1 cellular context compared by ENCODE assay signal in the genomic region with DNA sequence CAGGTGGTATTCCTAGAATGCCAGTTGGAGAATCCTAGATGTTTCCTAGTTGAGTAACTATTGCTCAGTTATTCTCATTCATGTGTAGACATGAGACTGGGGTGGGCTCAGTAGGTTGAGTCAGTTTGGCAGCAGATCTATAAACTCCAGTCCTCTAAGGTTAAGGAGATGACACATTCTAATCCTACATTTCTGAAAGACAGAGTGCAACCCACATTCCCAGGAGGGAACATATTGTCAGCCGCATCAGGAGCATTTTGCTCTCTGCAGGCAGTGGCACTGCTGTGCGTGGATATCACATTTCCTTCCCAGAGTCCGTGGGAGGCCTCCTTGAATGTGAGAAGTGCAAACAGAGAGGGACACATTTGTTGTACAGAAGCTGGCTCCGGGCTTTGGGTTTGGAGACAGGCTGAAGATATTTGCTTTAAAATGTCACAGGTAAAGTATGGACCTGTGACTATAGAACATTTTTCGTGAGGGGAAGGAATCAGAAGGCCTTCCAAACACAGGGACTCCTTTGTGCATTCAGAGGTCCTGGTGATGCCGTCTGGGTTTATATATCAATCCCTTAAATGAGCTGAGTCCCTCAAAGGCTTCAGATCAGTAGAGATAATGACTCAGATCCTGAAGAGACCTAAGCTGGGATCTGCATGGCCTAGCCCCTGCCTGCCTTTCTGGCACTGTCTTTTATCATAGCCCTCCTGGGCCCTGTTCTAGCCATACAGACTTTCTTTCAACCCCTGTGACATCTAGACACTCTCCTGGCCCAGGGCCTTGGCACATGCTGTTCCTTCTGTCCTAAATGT.
TF ChIP-seq lines count a peak whose summit lies in the region.

No MANE protein-coding gene starts in this region.

TF ChIP-seq in WTC11, 78 proteins besides CTCF, POLR2A, EP300 and RAD21 (continued from another document):
- TF ChIP-seq, protein P1, sequence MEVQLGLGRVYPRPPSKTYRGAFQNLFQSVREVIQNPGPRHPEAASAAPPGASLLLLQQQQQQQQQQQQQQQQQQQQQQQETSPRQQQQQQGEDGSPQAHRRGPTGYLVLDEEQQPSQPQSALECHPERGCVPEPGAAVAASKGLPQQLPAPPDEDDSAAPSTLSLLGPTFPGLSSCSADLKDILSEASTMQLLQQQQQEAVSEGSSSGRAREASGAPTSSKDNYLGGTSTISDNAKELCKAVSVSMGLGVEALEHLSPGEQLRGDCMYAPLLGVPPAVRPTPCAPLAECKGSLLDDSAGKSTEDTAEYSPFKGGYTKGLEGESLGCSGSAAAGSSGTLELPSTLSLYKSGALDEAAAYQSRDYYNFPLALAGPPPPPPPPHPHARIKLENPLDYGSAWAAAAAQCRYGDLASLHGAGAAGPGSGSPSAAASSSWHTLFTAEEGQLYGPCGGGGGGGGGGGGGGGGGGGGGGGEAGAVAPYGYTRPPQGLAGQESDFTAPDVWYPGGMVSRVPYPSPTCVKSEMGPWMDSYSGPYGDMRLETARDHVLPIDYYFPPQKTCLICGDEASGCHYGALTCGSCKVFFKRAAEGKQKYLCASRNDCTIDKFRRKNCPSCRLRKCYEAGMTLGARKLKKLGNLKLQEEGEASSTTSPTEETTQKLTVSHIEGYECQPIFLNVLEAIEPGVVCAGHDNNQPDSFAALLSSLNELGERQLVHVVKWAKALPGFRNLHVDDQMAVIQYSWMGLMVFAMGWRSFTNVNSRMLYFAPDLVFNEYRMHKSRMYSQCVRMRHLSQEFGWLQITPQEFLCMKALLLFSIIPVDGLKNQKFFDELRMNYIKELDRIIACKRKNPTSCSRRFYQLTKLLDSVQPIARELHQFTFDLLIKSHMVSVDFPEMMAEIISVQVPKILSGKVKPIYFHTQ (CRISPR knock-in tag; IDR thresholded peaks at IDR 0.05) = no peak
- TF ChIP-seq ZNF263 (CRISPR knock-in tag; IDR thresholded peaks at IDR 0.05; ENCODE audit: low read depth) = no peak
- TF ChIP-seq, protein P2, sequence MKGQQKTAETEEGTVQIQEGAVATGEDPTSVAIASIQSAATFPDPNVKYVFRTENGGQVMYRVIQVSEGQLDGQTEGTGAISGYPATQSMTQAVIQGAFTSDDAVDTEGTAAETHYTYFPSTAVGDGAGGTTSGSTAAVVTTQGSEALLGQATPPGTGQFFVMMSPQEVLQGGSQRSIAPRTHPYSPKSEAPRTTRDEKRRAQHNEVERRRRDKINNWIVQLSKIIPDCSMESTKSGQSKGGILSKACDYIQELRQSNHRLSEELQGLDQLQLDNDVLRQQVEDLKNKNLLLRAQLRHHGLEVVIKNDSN (CRISPR knock-in tag; IDR thresholded peaks at IDR 0.05) = no peak
- TF ChIP-seq, protein P3, sequence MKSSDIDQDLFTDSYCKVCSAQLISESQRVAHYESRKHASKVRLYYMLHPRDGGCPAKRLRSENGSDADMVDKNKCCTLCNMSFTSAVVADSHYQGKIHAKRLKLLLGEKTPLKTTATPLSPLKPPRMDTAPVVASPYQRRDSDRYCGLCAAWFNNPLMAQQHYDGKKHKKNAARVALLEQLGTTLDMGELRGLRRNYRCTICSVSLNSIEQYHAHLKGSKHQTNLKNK (CRISPR knock-in tag; IDR thresholded peaks at IDR 0.05) = no peak
- TF ChIP-seq FOXP1 (CRISPR knock-in tag; IDR thresholded peaks at IDR 0.05; ENCODE audit: borderline replicate concordance) = no peak
- TF ChIP-seq ESRRA (CRISPR knock-in tag; IDR thresholded peaks at IDR 0.05; ENCODE audit: borderline replicate concordance) = no peak
- no peak for TF ChIP-seq CREB1 (CRISPR knock-in tag; IDR thresholded peaks at IDR 0.05)
- no peak for TF ChIP-seq GTF2I (CRISPR knock-in tag; conservative IDR thresholded peaks at IDR 0.05)
- TF ChIP-seq ZNF423 (CRISPR knock-in tag; IDR thresholded peaks at IDR 0.05) = no peak
- no peak for TF ChIP-seq SOX15 (CRISPR knock-in tag; IDR thresholded peaks at IDR 0.05)
- TF ChIP-seq, protein P4, sequence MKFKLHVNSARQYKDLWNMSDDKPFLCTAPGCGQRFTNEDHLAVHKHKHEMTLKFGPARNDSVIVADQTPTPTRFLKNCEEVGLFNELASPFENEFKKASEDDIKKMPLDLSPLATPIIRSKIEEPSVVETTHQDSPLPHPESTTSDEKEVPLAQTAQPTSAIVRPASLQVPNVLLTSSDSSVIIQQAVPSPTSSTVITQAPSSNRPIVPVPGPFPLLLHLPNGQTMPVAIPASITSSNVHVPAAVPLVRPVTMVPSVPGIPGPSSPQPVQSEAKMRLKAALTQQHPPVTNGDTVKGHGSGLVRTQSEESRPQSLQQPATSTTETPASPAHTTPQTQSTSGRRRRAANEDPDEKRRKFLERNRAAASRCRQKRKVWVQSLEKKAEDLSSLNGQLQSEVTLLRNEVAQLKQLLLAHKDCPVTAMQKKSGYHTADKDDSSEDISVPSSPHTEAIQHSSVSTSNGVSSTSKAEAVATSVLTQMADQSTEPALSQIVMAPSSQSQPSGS (CRISPR knock-in tag; IDR thresholded peaks at IDR 0.05; ENCODE audit: borderline replicate concordance, low read depth) = no peak
- TF ChIP-seq, protein P5, sequence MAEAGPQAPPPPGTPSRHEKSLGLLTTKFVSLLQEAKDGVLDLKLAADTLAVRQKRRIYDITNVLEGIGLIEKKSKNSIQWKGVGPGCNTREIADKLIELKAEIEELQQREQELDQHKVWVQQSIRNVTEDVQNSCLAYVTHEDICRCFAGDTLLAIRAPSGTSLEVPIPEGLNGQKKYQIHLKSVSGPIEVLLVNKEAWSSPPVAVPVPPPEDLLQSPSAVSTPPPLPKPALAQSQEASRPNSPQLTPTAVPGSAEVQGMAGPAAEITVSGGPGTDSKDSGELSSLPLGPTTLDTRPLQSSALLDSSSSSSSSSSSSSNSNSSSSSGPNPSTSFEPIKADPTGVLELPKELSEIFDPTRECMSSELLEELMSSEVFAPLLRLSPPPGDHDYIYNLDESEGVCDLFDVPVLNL (CRISPR knock-in tag; IDR thresholded peaks at IDR 0.05; ENCODE audit: borderline replicate concordance, low read depth) = no peak
TF ChIP-seq in WTC11: peak in this region for 0.
